1 cellular context compared by ENCODE assay signal in the genomic region with DNA sequence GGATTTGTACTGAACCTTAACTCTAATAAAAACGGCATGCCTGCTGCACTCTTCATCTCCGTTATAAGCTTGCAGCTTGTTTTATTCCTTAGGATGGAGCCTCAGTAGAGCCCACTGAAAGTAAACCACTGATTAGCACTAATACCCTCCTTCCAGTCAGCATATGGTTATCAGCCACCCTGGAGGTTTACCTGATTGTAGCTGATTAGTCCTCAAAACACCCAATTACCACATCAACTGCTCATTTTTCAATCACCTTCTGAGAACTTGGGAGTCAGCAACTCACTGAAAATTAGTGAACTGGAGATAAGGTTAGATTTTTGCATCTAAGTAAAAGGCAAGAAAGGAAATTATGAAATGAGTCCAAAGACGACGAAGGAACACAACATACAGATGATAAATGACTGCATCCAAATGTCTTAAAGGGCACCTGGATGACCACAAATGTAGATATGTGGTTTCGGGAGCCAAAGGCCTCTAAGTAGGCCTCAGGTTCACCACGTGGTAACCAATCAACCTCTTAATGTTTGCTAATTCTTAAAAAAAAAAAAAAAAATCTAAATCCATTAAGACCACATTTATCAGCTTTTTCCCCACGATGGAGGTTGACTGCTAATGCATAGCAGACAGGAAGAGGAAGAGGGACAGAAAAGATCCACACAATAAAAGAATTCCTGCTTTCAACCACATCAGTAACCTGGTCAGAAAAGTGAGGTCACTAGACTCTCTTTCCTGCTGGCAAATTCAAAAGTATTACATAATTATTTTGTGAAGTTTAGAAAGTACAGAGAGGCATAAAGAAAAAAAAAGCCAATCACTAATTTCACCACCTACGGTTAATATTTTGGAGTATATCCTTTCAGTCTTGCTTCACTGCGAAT.
TF ChIP-seq lines count a peak whose summit lies in the region.

No MANE protein-coding gene starts in this region.

TF ChIP-seq in HepG2, 621 proteins besides CTCF, POLR2A, EP300 and RAD21 (continued from another document):
- TF ChIP-seq, protein P1, sequence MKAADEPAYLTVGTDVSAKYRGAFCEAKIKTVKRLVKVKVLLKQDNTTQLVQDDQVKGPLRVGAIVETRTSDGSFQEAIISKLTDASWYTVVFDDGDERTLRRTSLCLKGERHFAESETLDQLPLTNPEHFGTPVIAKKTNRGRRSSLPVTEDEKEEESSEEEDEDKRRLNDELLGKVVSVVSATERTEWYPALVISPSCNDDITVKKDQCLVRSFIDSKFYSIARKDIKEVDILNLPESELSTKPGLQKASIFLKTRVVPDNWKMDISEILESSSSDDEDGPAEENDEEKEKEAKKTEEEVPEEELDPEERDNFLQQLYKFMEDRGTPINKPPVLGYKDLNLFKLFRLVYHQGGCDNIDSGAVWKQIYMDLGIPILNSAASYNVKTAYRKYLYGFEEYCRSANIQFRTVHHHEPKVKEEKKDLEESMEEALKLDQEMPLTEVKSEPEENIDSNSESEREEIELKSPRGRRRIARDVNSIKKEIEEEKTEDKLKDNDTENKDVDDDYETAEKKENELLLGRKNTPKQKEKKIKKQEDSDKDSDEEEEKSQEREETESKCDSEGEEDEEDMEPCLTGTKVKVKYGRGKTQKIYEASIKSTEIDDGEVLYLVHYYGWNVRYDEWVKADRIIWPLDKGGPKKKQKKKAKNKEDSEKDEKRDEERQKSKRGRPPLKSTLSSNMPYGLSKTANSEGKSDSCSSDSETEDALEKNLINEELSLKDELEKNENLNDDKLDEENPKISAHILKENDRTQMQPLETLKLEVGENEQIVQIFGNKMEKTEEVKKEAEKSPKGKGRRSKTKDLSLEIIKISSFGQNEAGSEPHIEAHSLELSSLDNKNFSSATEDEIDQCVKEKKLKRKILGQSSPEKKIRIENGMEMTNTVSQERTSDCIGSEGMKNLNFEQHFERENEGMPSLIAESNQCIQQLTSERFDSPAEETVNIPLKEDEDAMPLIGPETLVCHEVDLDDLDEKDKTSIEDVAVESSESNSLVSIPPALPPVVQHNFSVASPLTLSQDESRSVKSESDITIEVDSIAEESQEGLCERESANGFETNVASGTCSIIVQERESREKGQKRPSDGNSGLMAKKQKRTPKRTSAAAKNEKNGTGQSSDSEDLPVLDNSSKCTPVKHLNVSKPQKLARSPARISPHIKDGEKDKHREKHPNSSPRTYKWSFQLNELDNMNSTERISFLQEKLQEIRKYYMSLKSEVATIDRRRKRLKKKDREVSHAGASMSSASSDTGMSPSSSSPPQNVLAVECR (CRISPR knock-in tag; IDR thresholded peaks at IDR 0.05; ENCODE audit: borderline replicate concordance), result no peak
